ENCODE assay signal across 11 cellular contexts in the genomic region with DNA sequence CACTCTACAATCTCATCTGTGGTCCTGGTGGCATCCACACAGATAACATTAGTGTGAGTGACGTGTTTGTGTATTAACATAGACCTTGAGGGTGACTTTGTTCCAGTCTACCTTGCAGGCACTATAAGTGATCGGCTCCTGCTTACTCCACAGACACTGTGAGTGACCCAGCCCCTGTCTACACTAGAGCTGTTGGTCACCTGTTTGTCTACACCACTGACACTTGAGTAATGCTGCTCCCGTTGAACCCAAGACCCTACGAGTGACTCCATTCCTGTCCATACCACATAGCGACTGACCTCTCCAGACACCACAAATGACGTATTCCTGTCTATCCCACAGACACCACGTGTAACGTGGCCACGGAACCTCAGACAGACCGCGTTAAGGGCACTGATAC. TPM values are rescaled to one million over a fixed set of nuclear protein-coding genes. Genes with fewer than 3 reads are reported as not detected.
"Had no signal": no experiment of that assay in that cellular context is flagged by ENCODE, and none has a peak within 500 bp of the region (broad histone marks: within the 10 kb centered on the region; RNA-seq: fewer than 3 reads in every experiment).

No MANE protein-coding gene starts in this region.

RNA-seq across cellular contexts. Expression of a gene that starts 10.5 kb away (rescaled TPM):
- total RNA-seq: activated B cell treated with CpG ODN at 0.5 μM for 24 hours, ascending aorta, cardiac muscle cell had no signal
- polyA plus RNA-seq: cardiac muscle cell had no signal

RNA-seq across cellular contexts. Expression of a gene that starts 45.6 kb away (rescaled TPM):
- total RNA-seq: activated B cell treated with CpG ODN at 0.5 μM for 24 hours; activated CD4-positive, alpha-beta memory T cell treated with anti-CD3 and anti-CD28 coated beads, Interleukin-2, amount 10 ng/mL, durations not matched to agents 7 days and 5 days; activated CD4-positive, alpha-beta T cell treated with anti-CD3 and anti-CD28 coated beads for 36 hours; activated CD8-positive, alpha-beta memory T cell treated with anti-CD3 and anti-CD28 coated beads, Interleukin-2, amount 10 ng/mL, durations not matched to agents 7 days and 5 days; activated CD8-positive, alpha-beta T cell treated with anti-CD3 and anti-CD28 coated beads, Interleukin-2, amount 10 ng/mL, durations not matched to agents 7 days and 5 days; activated naive CD4-positive, alpha-beta T cell treated with anti-CD3 and anti-CD28 coated beads for 36 hours; activated naive CD4-positive, alpha-beta T cell treated with anti-CD3 and anti-CD28 coated beads, Interleukin-2, amount 50 U/mL, for 72 hours; activated naive CD8-positive, alpha-beta T cell treated with anti-CD3 and anti-CD28 coated beads for 36 hours; ascending aorta; bronchial epithelial cell; cardiac muscle cell had no signal
- polyA plus RNA-seq: cardiac muscle cell had no signal
